22 cellular contexts compared by ENCODE assay signal in genomic region chr5:105131045-105131444, GRCh38.
"Had no signal": no experiment of that assay in that cellular context is flagged by ENCODE, and none has a peak within 500 bp of the region (broad histone marks: within the 10 kb centered on the region; RNA-seq: fewer than 3 reads in every experiment).

No MANE protein-coding gene starts in this region.

- H3K4me3 Mint-ChIP-seq: dendritic cell treated with granulocyte-macrophage colony-stimulating factor and Interleukin-4, amounts not matched to agents 40 ng/mL and 50 ng/mL, for 4 days; effector memory CD8-positive, alpha-beta T cell; endodermal cell; mesothelial cell of epicardium; naive B cell; naive thymus-derived CD8-positive, alpha-beta T cell had no signal

- DNase-seq: cortex of kidney; effector CD8-positive, alpha-beta T cell; effector memory CD8-positive, alpha-beta T cell; endodermal cell; erythroblast; esophagus squamous epithelium; foreskin fibroblast; gastrocnemius medialis; glutamatergic neuron; head of caudate nucleus; heart right ventricle; hippocampal formation; left cardiac atrium; left lung; left ventricle myocardium superior; lower lobe of right lung; mesenchymal stem cell; mucosa of descending colon; naive B cell; naive thymus-derived CD8-positive, alpha-beta T cell had no signal

- H3K9me3 Mint-ChIP-seq: endodermal cell had no signal

- H3K4me1 Mint-ChIP-seq: endodermal cell, naive B cell had no signal

- H3K27ac Mint-ChIP-seq: dendritic cell treated with granulocyte-macrophage colony-stimulating factor and Interleukin-4, amounts not matched to agents 40 ng/mL and 50 ng/mL, for 4 days; effector memory CD8-positive, alpha-beta T cell; endodermal cell; mesothelial cell of epicardium; naive B cell; naive thymus-derived CD8-positive, alpha-beta T cell had no signal

- H3K36me3 Mint-ChIP-seq: mesothelial cell of epicardium; naive B cell; naive thymus-derived CD8-positive, alpha-beta T cell had no signal

- H3K27me3 Mint-ChIP-seq: dendritic cell treated with granulocyte-macrophage colony-stimulating factor and Interleukin-4, amounts not matched to agents 40 ng/mL and 50 ng/mL, for 4 days; effector memory CD8-positive, alpha-beta T cell; naive B cell; naive thymus-derived CD8-positive, alpha-beta T cell had no signal
